Comparison of ENCODE assay signal across 2 cellular contexts in the genomic region with DNA sequence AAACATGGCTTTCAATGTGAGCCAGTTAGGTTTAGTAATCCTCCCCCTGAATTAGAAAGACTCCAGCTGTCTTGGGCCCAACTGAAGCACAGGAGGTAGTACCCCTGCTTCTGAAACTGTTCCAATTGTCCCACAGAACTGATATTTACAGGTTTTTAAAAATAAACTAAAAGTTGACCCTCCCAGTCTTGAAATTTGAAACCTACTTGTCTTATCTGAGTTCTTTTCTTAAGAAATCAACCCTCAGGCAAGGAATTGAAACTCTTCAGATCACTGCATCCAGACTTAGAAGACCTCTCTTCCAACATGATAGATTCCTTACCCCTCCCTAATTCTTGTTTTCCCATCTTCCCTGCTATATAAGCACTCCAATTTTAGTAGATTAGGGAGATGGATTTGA.
TF ChIP-seq lines count a peak whose summit lies in the region.

No MANE protein-coding gene starts in this region.

TF ChIP-seq in GM23338, 12 proteins besides CTCF, POLR2A, EP300 and RAD21 (continues in another document):
- TF ChIP-seq JUNB (IDR thresholded peaks at IDR 0.05; ENCODE audit: unreplicated experiment), result no peak
- no peak for TF ChIP-seq EZH2phosphoT487 (IDR thresholded peaks at IDR 0.05; ENCODE audit: unreplicated experiment)
- no peak for TF ChIP-seq CREB1 (CRISPR knock-in tag; IDR thresholded peaks at IDR 0.05; ENCODE audit: low read depth)
- TF ChIP-seq, protein P1, sequence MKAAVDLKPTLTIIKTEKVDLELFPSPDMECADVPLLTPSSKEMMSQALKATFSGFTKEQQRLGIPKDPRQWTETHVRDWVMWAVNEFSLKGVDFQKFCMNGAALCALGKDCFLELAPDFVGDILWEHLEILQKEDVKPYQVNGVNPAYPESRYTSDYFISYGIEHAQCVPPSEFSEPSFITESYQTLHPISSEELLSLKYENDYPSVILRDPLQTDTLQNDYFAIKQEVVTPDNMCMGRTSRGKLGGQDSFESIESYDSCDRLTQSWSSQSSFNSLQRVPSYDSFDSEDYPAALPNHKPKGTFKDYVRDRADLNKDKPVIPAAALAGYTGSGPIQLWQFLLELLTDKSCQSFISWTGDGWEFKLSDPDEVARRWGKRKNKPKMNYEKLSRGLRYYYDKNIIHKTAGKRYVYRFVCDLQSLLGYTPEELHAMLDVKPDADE (IDR thresholded peaks at IDR 0.05), result no peak
- no peak for TF ChIP-seq ZNF331 (CRISPR knock-in tag; IDR thresholded peaks at IDR 0.05; ENCODE audit: low read depth)
- TF ChIP-seq NANOG (IDR thresholded peaks at IDR 0.05; ENCODE audit: borderline replicate concordance), result no peak
- TF ChIP-seq EZH2 (IDR thresholded peaks at IDR 0.05; ENCODE audit: low read depth, unreplicated experiment), result no peak
- TF ChIP-seq STAT1 (IDR thresholded peaks at IDR 0.05; ENCODE audit: unreplicated experiment), result no peak
- TF ChIP-seq, protein P2, sequence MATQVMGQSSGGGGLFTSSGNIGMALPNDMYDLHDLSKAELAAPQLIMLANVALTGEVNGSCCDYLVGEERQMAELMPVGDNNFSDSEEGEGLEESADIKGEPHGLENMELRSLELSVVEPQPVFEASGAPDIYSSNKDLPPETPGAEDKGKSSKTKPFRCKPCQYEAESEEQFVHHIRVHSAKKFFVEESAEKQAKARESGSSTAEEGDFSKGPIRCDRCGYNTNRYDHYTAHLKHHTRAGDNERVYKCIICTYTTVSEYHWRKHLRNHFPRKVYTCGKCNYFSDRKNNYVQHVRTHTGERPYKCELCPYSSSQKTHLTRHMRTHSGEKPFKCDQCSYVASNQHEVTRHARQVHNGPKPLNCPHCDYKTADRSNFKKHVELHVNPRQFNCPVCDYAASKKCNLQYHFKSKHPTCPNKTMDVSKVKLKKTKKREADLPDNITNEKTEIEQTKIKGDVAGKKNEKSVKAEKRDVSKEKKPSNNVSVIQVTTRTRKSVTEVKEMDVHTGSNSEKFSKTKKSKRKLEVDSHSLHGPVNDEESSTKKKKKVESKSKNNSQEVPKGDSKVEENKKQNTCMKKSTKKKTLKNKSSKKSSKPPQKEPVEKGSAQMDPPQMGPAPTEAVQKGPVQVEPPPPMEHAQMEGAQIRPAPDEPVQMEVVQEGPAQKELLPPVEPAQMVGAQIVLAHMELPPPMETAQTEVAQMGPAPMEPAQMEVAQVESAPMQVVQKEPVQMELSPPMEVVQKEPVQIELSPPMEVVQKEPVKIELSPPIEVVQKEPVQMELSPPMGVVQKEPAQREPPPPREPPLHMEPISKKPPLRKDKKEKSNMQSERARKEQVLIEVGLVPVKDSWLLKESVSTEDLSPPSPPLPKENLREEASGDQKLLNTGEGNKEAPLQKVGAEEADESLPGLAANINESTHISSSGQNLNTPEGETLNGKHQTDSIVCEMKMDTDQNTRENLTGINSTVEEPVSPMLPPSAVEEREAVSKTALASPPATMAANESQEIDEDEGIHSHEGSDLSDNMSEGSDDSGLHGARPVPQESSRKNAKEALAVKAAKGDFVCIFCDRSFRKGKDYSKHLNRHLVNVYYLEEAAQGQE (IDR thresholded peaks at IDR 0.05; ENCODE audit: unreplicated experiment), result no peak
- TF ChIP-seq ZNF114 (CRISPR knock-in tag; IDR thresholded peaks at IDR 0.05), result no peak
- TF ChIP-seq POLR2AphosphoS5 (IDR thresholded peaks at IDR 0.05; ENCODE audit: low read depth), result no peak

TF ChIP-seq in H1, 55 proteins besides CTCF, POLR2A, EP300 and RAD21:
- TF ChIP-seq SIRT6 (IDR thresholded peaks at IDR 0.05; ENCODE audit: low read length) (no peak), EGR1 (IDR thresholded peaks at IDR 0.05; ENCODE audit: borderline replicate concordance, low read depth, low read length) (no peak), BACH1 (IDR thresholded peaks at IDR 0.05; ENCODE audit: low read length) (no peak), GTF2F1 (IDR thresholded peaks at IDR 0.05; ENCODE audit: borderline replicate concordance, low read depth, low read length) (no peak), CBX5 (IDR thresholded peaks at IDR 0.05; ENCODE audit: low read depth, low read length) (no peak), CTBP2 (IDR thresholded peaks at IDR 0.05; ENCODE audit: borderline replicate concordance, insufficient read depth, insufficient read length, low read length) (no peak), TAF1 (IDR thresholded peaks at IDR 0.05; ENCODE audit: low read depth, low read length) (no peak), SUZ12 (IDR thresholded peaks at IDR 0.05; ENCODE audit: low read length) (no peak), RXRA (IDR thresholded peaks at IDR 0.05; ENCODE audit: insufficient read depth, low read depth, low read length) (no peak), SP4 (IDR thresholded peaks at IDR 0.05; ENCODE audit: low read length) (no peak), KDM1A (IDR thresholded peaks at IDR 0.05; ENCODE audit: borderline replicate concordance, low read length) (no peak), RNF2 (IDR thresholded peaks at IDR 0.05; ENCODE audit: borderline replicate concordance, low read depth, low read length, missing control alignments, poor library complexity, severe bottlenecking) (no peak), ZNF274 (IDR thresholded peaks at IDR 0.05; ENCODE audit: borderline replicate concordance, extremely low read depth, low read length) (no peak), JUND (IDR thresholded peaks at IDR 0.05; ENCODE audit: low read length) (no peak), FOSL1 (IDR thresholded peaks at IDR 0.05; ENCODE audit: insufficient read depth, low read depth, low read length) (no peak), HDAC2 (IDR thresholded peaks at IDR 0.05; ENCODE audit: borderline replicate concordance in 1 of 2, low read depth in 2 of 2, low read length in 2 of 2) (no peak)
- TF ChIP-seq, protein P3, sequence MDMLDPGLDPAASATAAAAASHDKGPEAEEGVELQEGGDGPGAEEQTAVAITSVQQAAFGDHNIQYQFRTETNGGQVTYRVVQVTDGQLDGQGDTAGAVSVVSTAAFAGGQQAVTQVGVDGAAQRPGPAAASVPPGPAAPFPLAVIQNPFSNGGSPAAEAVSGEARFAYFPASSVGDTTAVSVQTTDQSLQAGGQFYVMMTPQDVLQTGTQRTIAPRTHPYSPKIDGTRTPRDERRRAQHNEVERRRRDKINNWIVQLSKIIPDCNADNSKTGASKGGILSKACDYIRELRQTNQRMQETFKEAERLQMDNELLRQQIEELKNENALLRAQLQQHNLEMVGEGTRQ (IDR thresholded peaks at IDR 0.05; ENCODE audit: low read length), result no peak
- TF ChIP-seq, protein P4, sequence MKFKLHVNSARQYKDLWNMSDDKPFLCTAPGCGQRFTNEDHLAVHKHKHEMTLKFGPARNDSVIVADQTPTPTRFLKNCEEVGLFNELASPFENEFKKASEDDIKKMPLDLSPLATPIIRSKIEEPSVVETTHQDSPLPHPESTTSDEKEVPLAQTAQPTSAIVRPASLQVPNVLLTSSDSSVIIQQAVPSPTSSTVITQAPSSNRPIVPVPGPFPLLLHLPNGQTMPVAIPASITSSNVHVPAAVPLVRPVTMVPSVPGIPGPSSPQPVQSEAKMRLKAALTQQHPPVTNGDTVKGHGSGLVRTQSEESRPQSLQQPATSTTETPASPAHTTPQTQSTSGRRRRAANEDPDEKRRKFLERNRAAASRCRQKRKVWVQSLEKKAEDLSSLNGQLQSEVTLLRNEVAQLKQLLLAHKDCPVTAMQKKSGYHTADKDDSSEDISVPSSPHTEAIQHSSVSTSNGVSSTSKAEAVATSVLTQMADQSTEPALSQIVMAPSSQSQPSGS (IDR thresholded peaks at IDR 0.05; ENCODE audit: low read length), result no peak
- TF ChIP-seq, protein P5, sequence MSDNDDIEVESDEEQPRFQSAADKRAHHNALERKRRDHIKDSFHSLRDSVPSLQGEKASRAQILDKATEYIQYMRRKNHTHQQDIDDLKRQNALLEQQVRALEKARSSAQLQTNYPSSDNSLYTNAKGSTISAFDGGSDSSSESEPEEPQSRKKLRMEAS (IDR thresholded peaks at IDR 0.05), result no peak
